13 cellular contexts compared by ENCODE assay signal in genomic region chr13:110698689-110699088, GRCh38. TPM values are rescaled to one million over a fixed set of nuclear protein-coding genes. Genes with fewer than 3 reads are reported as not detected.
DNase-seq lines count a peak whose midpoint lies in the region; ATAC-seq and TF ChIP-seq lines count a peak whose summit lies in the region.
"Had no signal": no experiment of that assay in that cellular context is flagged by ENCODE, and none has a peak within 500 bp of the region (broad histone marks: within the 10 kb centered on the region; RNA-seq: fewer than 3 reads in every experiment).

No MANE protein-coding gene starts in this region.

- CTCF ChIA-PET in activated CD4-positive, alpha-beta memory T cell treated with anti-CD3 and anti-CD28 coated beads, Interleukin-2, amount 10 ng/mL, durations not matched to agents 7 days and 5 days (lab: Charles Lee) = no interaction called here
- CTCF ChIA-PET in activated CD4-positive, alpha-beta memory T cell treated with anti-CD3 and anti-CD28 coated beads for 36 hours (lab: Charles Lee) = no interaction called here
- CTCF ChIA-PET in Caco-2 (lab: Charles Lee) = no interaction called here
- CTCF ChIA-PET in activated CD8-positive, alpha-beta T cell treated with anti-CD3 and anti-CD28 coated beads for 36 hours (lab: Charles Lee) = no interaction called here

- peaks cover 56% of the 10 kb centered on the region for H3K4me1 Mint-ChIP-seq in activated CD4-positive, alpha-beta memory T cell treated with anti-CD3 and anti-CD28 coated beads, Interleukin-2, amount 10 ng/mL, durations not matched to agents 7 days and 5 days
- peaks cover 40% of the 10 kb centered on the region for H3K4me1 Mint-ChIP-seq in activated CD4-positive, alpha-beta memory T cell treated with anti-CD3 and anti-CD28 coated beads for 36 hours (ENCODE audit: low read depth)
- H3K4me1 Mint-ChIP-seq in Caco-2 (ENCODE audit: low read depth, unreplicated experiment) = peaks cover 15% of the 10 kb centered on the region
- H3K4me1 Mint-ChIP-seq in activated CD8-positive, alpha-beta T cell treated with anti-CD3 and anti-CD28 coated beads for 36 hours (ENCODE audit: low read depth) = peaks cover 44% of the 10 kb centered on the region

- H3K27me3 ChIP-seq in Caco-2 (replicated peaks; ENCODE audit: control insufficient read depth, insufficient read depth, low read length) = no peaks in the 10 kb centered on the region

- ATAC-seq in GM21529 (IDR thresholded peaks at IDR 0.05; ENCODE audit: unreplicated experiment) = peak; percentile 85
- peak; percentile 86 for ATAC-seq in HG03175 (IDR thresholded peaks at IDR 0.05; ENCODE audit: unreplicated experiment)
- no peak for ATAC-seq in activated CD8-positive, alpha-beta T cell treated with anti-CD3 and anti-CD28 coated beads for 36 hours
- ATAC-seq: A549, right cardiac atrium had no signal

- BruUV-seq in Caco-2 (replicated peaks; lab: Mats Ljungman, UMichigan) = no TSS peak

- no peak overlapping the region for H3K4me3 Mint-ChIP-seq in activated CD4-positive, alpha-beta memory T cell treated with anti-CD3 and anti-CD28 coated beads, Interleukin-2, amount 10 ng/mL, durations not matched to agents 7 days and 5 days
- H3K4me3 Mint-ChIP-seq in activated CD4-positive, alpha-beta memory T cell treated with anti-CD3 and anti-CD28 coated beads for 36 hours = no peak overlapping the region
- no peak overlapping the region for H3K4me3 Mint-ChIP-seq in Caco-2 (ENCODE audit: unreplicated experiment)
- H3K4me3 Mint-ChIP-seq in activated CD8-positive, alpha-beta T cell treated with anti-CD3 and anti-CD28 coated beads for 36 hours = no peak overlapping the region

- peak; percentile 5 for DNase-seq in activated CD4-positive, alpha-beta memory T cell treated with anti-CD3 and anti-CD28 coated beads, Interleukin-2, amount 10 ng/mL, durations not matched to agents 7 days and 5 days
- DNase-seq in activated CD4-positive, alpha-beta memory T cell treated with anti-CD3 and anti-CD28 coated beads for 36 hours = no peak
- DNase-seq in stimulated activated CD8-positive, alpha-beta memory T cell treated with anti-CD3 and anti-CD28 coated beads, Interleukin-4, amount 100 ng/mL, for 48 hours = peak; percentile 18
- DNase-seq in NCI-H226 (no peak), Caco-2 (no peak)
- DNase-seq in activated CD8-positive, alpha-beta T cell treated with anti-CD3 and anti-CD28 coated beads for 36 hours = no peak
- DNase-seq: effector CD4-positive, alpha-beta T cell; naive B cell; right cardiac atrium; T1000 had no signal

- peaks cover 59% of the 10 kb centered on the region for H3K36me3 Mint-ChIP-seq in activated CD4-positive, alpha-beta memory T cell treated with anti-CD3 and anti-CD28 coated beads, Interleukin-2, amount 10 ng/mL, durations not matched to agents 7 days and 5 days (ENCODE audit: low read depth)
- H3K36me3 Mint-ChIP-seq in activated CD4-positive, alpha-beta memory T cell treated with anti-CD3 and anti-CD28 coated beads for 36 hours = peaks cover 47% of the 10 kb centered on the region
- H3K36me3 Mint-ChIP-seq in Caco-2 (ENCODE audit: insufficient read depth, unreplicated experiment) = peaks cover 57% of the 10 kb centered on the region
- H3K36me3 Mint-ChIP-seq in activated CD8-positive, alpha-beta T cell treated with anti-CD3 and anti-CD28 coated beads for 36 hours (ENCODE audit: low read depth) = peaks cover 51% of the 10 kb centered on the region

- TF ChIP-seq CTCF in Caco-2 (IDR thresholded peaks at IDR 0.05; ENCODE audit: insufficient read depth in 1 of 2, low read depth in 1 of 2, low read length in 1 of 2, severe bottlenecking in 1 of 2, unreplicated experiment in 1 of 2) = no peak
- TF ChIP-seq CTCF in activated CD8-positive, alpha-beta T cell treated with anti-CD3 and anti-CD28 coated beads for 36 hours (IDR thresholded peaks at IDR 0.05) = no peak

- POLR2A ChIA-PET in activated CD4-positive, alpha-beta memory T cell treated with anti-CD3 and anti-CD28 coated beads, Interleukin-2, amount 10 ng/mL, durations not matched to agents 7 days and 5 days (lab: Charles Lee) = no interaction called here
- POLR2A ChIA-PET in activated CD4-positive, alpha-beta memory T cell treated with anti-CD3 and anti-CD28 coated beads for 36 hours (lab: Charles Lee) = no interaction called here
- POLR2A ChIA-PET in Caco-2 (lab: Charles Lee) = no interaction called here
- POLR2A ChIA-PET in activated CD8-positive, alpha-beta T cell treated with anti-CD3 and anti-CD28 coated beads for 36 hours (lab: Charles Lee) = interaction anchor here (1.0 kb wide), 1 partner anchor 59 kb away, joined by 3 read pairs; no protein-coding TSS in a partner anchor

- intact Hi-C loops in activated CD4-positive, alpha-beta memory T cell treated with anti-CD3 and anti-CD28 coated beads for 36 hours (cut with micrococcal nuclease) = no loop called here
- intact Hi-C loops in Caco-2 (cut with micrococcal nuclease; ENCODE audit: unreplicated experiment) = no loop called here
- intact Hi-C loops in activated CD8-positive, alpha-beta T cell treated with anti-CD3 and anti-CD28 coated beads for 36 hours (cut with micrococcal nuclease) = no loop called here

- H3K9me3 Mint-ChIP-seq in activated CD4-positive, alpha-beta memory T cell treated with anti-CD3 and anti-CD28 coated beads, Interleukin-2, amount 10 ng/mL, durations not matched to agents 7 days and 5 days = no peaks in the 10 kb centered on the region
- no peaks in the 10 kb centered on the region for H3K9me3 Mint-ChIP-seq in activated CD4-positive, alpha-beta memory T cell treated with anti-CD3 and anti-CD28 coated beads for 36 hours
- no peaks in the 10 kb centered on the region for H3K9me3 Mint-ChIP-seq in Caco-2 (ENCODE audit: unreplicated experiment)
- no peaks in the 10 kb centered on the region for H3K9me3 Mint-ChIP-seq in activated CD8-positive, alpha-beta T cell treated with anti-CD3 and anti-CD28 coated beads for 36 hours
- H3K9me3 Mint-ChIP-seq: naive B cell had no signal

- no peak overlapping the region for H3K4me3 ChIP-seq in Caco-2 (ENCODE audit: low read depth, low read length)
- H3K4me3 ChIP-seq: A549 had no signal

- no peaks in the 10 kb centered on the region for H3K9me3 ChIP-seq in Caco-2
- H3K9me3 ChIP-seq: A549 had no signal

- no peaks in the 10 kb centered on the region for H3K4me1 ChIP-seq in Caco-2

- H3K27ac Mint-ChIP-seq in activated CD4-positive, alpha-beta memory T cell treated with anti-CD3 and anti-CD28 coated beads, Interleukin-2, amount 10 ng/mL, durations not matched to agents 7 days and 5 days = no peak overlapping the region
- H3K27ac Mint-ChIP-seq in activated CD4-positive, alpha-beta memory T cell treated with anti-CD3 and anti-CD28 coated beads for 36 hours = no peak overlapping the region
- no peak overlapping the region for H3K27ac Mint-ChIP-seq in Caco-2 (ENCODE audit: unreplicated experiment)
- H3K27ac Mint-ChIP-seq in activated CD8-positive, alpha-beta T cell treated with anti-CD3 and anti-CD28 coated beads for 36 hours = no peak overlapping the region

- H3K27me3 Mint-ChIP-seq in activated CD4-positive, alpha-beta memory T cell treated with anti-CD3 and anti-CD28 coated beads, Interleukin-2, amount 10 ng/mL, durations not matched to agents 7 days and 5 days = no peaks in the 10 kb centered on the region
- H3K27me3 Mint-ChIP-seq in activated CD4-positive, alpha-beta memory T cell treated with anti-CD3 and anti-CD28 coated beads for 36 hours = no peaks in the 10 kb centered on the region
- H3K27me3 Mint-ChIP-seq in Caco-2 (ENCODE audit: insufficient read depth, unreplicated experiment) = no peaks in the 10 kb centered on the region
- H3K27me3 Mint-ChIP-seq in activated CD8-positive, alpha-beta T cell treated with anti-CD3 and anti-CD28 coated beads for 36 hours = no peaks in the 10 kb centered on the region
- H3K27me3 Mint-ChIP-seq: naive B cell had no signal

- peaks cover 3% of the 10 kb centered on the region for H3K36me3 ChIP-seq in Caco-2 (ENCODE audit: control insufficient read depth, insufficient read depth, low read length)

RNA-seq across cellular contexts. Expression of gene CARS2, which starts 7.2 kb away (rescaled TPM):
- total RNA-seq in activated CD4-positive, alpha-beta memory T cell treated with anti-CD3 and anti-CD28 coated beads, Interleukin-2, amount 10 ng/mL, durations not matched to agents 7 days and 5 days = 10 to 100 TPM; 51.8 to 53.5 TPM
- 10 to 100 TPM; 54.6 to 59.3 TPM for total RNA-seq in activated CD4-positive, alpha-beta memory T cell treated with anti-CD3 and anti-CD28 coated beads for 36 hours
- total RNA-seq in Caco-2 (2022) = 63.1 and 68.4 TPM in 2 replicates
- 10 to 100 TPM; 60.7 to 63.0 TPM for total RNA-seq in activated CD8-positive, alpha-beta T cell treated with anti-CD3 and anti-CD28 coated beads for 36 hours

RNA-seq across cellular contexts. Expression of gene ING1, which starts 14.8 kb away (rescaled TPM):
- total RNA-seq in activated CD4-positive, alpha-beta memory T cell treated with anti-CD3 and anti-CD28 coated beads, Interleukin-2, amount 10 ng/mL, durations not matched to agents 7 days and 5 days = 10 to 100 TPM; 23.0 to 23.7 TPM
- 10 to 100 TPM; 18.4 to 18.7 TPM for total RNA-seq in activated CD4-positive, alpha-beta memory T cell treated with anti-CD3 and anti-CD28 coated beads for 36 hours
- total RNA-seq in Caco-2 (2022) = 16.4 and 17.9 TPM in 2 replicates
- 10 to 100 TPM; 22.0 to 22.2 TPM for total RNA-seq in activated CD8-positive, alpha-beta T cell treated with anti-CD3 and anti-CD28 coated beads for 36 hours

Comparison
In these comparisons a context has a peak if more than half of its experiments do, and no peak if none do; other contexts are left out.
1. DNase-seq: peak in activated CD4-positive, alpha-beta memory T cell treated with anti-CD3 and anti-CD28 coated beads, Interleukin-2, amount 10 ng/mL, durations not matched to agents 7 days and 5 days (single experiment) and stimulated activated CD8-positive, alpha-beta memory T cell treated with anti-CD3 and anti-CD28 coated beads, Interleukin-4, amount 100 ng/mL, for 48 hours (single experiment); none in activated CD4-positive, alpha-beta memory T cell treated with anti-CD3 and anti-CD28 coated beads for 36 hours (single experiment), NCI-H226 (single experiment), Caco-2 (0 of 2) and activated CD8-positive, alpha-beta T cell treated with anti-CD3 and anti-CD28 coated beads for 36 hours (single experiment).